ENCODE assay signal across 21 cellular contexts in the genomic region with DNA sequence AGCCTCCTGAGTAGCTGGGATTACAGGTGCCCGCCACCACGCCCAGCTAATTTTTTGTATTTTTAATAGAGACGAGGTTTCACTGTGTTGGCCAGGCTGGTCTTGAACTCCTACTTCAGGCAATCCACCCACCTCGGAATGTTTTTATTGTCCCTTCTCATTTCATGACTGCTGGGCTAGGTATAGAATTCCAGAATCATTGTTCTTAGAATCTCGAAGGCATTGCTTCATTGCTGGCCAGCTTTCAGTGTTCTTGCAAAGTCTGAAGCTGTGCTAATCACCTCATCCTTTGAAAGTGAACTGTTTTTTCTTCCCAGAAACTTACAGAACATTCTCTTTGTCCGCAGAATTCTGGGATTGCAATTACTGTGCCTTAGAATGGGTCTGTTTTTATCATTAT. TPM values are rescaled to one million over a fixed set of nuclear protein-coding genes. Genes with fewer than 3 reads are reported as not detected.
DNase-seq lines count a peak whose midpoint lies in the region; ATAC-seq and TF ChIP-seq lines count a peak whose summit lies in the region.
"Had no signal": no experiment of that assay in that cellular context is flagged by ENCODE, and none has a peak within 500 bp of the region (broad histone marks: within the 10 kb centered on the region; RNA-seq: fewer than 3 reads in every experiment).

No MANE protein-coding gene starts in this region.

- peaks cover 53% of the 10 kb centered on the region for H3K4me1 Mint-ChIP-seq in activated CD8-positive, alpha-beta memory T cell treated with anti-CD3 and anti-CD28 coated beads, Interleukin-2, amount 10 ng/mL, durations not matched to agents 7 days and 5 days
- peaks cover 50% of the 10 kb centered on the region for H3K4me1 Mint-ChIP-seq in CD8-positive, alpha-beta T cell (ENCODE audit: low read depth)
- H3K4me1 Mint-ChIP-seq in activated T-helper 1 cell treated with anti-CD3 and anti-CD28 coated beads, Interleukin-12 subunit alpha, Interleukin-12 subunit beta, Interleukin-2, Interleukin-4 antibody, amounts not matched to agents 30 ng/mL and 10 ng/mL and 1 ng/mL, durations not matched to agents 14 hours and 24 hours and 36 hours (ENCODE audit: low read depth): peaks cover 48% of the 10 kb centered on the region
- peaks cover 37% of the 10 kb centered on the region for H3K4me1 Mint-ChIP-seq in memory B cell

- no peaks in the 10 kb centered on the region for H3K9me3 Mint-ChIP-seq in activated CD8-positive, alpha-beta memory T cell treated with anti-CD3 and anti-CD28 coated beads, Interleukin-2, amount 10 ng/mL, durations not matched to agents 7 days and 5 days (ENCODE audit: low read depth)
- H3K9me3 Mint-ChIP-seq in CD8-positive, alpha-beta T cell: no peaks in the 10 kb centered on the region
- no peaks in the 10 kb centered on the region for H3K9me3 Mint-ChIP-seq in activated T-helper 1 cell treated with anti-CD3 and anti-CD28 coated beads, Interleukin-12 subunit alpha, Interleukin-12 subunit beta, Interleukin-2, Interleukin-4 antibody, amounts not matched to agents 30 ng/mL and 10 ng/mL and 1 ng/mL, durations not matched to agents 14 hours and 24 hours and 36 hours
- H3K9me3 Mint-ChIP-seq in memory B cell: no peaks in the 10 kb centered on the region

- no peaks in the 10 kb centered on the region for H3K9me3 ChIP-seq in CD8-positive, alpha-beta T cell (ENCODE audit: low read length)
- H3K9me3 ChIP-seq: heart left ventricle, sigmoid colon, suprapubic skin, uterus had no signal

- H3K4me1 ChIP-seq in CD8-positive, alpha-beta T cell (ENCODE audit: insufficient read depth, low read length): peaks cover 3% of the 10 kb centered on the region
- H3K4me1 ChIP-seq: uterus had no signal

- H3K36me3 ChIP-seq in CD8-positive, alpha-beta T cell (ENCODE audit: insufficient read depth, low read length): peaks cover 13% of the 10 kb centered on the region
- H3K36me3 ChIP-seq: uterus had no signal

- POLR2A ChIA-PET in CD8-positive, alpha-beta T cell (lab: Charles Lee): no interaction called here

- no peak overlapping the region for H3K4me3 ChIP-seq in CD8-positive, alpha-beta T cell (ENCODE audit: low read depth, low read length)
- H3K4me3 ChIP-seq: heart left ventricle, sigmoid colon, suprapubic skin, uterus had no signal

- no peak for DNase-seq in activated CD8-positive, alpha-beta memory T cell treated with anti-CD3 and anti-CD28 coated beads, Interleukin-2, amount 10 ng/mL, durations not matched to agents 7 days and 5 days
- no peak for DNase-seq in activated CD8-positive, alpha-beta memory T cell treated with anti-CD3 and anti-CD28 coated beads for 24 hours
- no peak for DNase-seq in CD8-positive, alpha-beta T cell
- DNase-seq in activated T-helper 1 cell treated with anti-CD3 and anti-CD28 coated beads, Interleukin-12 subunit alpha, Interleukin-12 subunit beta, Interleukin-2, Interleukin-4 antibody, amounts not matched to agents 30 ng/mL and 10 ng/mL and 1 ng/mL, durations not matched to agents 14 hours and 24 hours and 36 hours (ENCODE audit: low spot score): no peak
- DNase-seq in memory B cell (ENCODE audit: low spot score in 2 of 2) (no peak), hippocampal formation (lab: John Stamatoyannopoulos, UW) (no peak), AML-193 (lab: John Stamatoyannopoulos, UW) (no peak)
- DNase-seq in effector CD4-positive, alpha-beta T cell: no peak
- DNase-seq: activated CD4-positive, alpha-beta T cell treated with anti-CD3 and anti-CD28 coated beads for 1 hour; activated CD8-positive, alpha-beta memory T cell treated with anti-CD3 and anti-CD28 coated beads, Interleukin-2, amount 50 U/mL, for 48 hours; C1 segment of cervical spinal cord; heart left ventricle; left colon; NCI-H1092; NCI-H2029; NCI-H2227 treated with DMSO at 0.1 percent for 48 hours; posterior cingulate gyrus; sigmoid colon; uterus had no signal

- H3K27me3 Mint-ChIP-seq in activated CD8-positive, alpha-beta memory T cell treated with anti-CD3 and anti-CD28 coated beads, Interleukin-2, amount 10 ng/mL, durations not matched to agents 7 days and 5 days: no peaks in the 10 kb centered on the region
- no peaks in the 10 kb centered on the region for H3K27me3 Mint-ChIP-seq in CD8-positive, alpha-beta T cell (ENCODE audit: low read depth)
- no peaks in the 10 kb centered on the region for H3K27me3 Mint-ChIP-seq in activated T-helper 1 cell treated with anti-CD3 and anti-CD28 coated beads, Interleukin-12 subunit alpha, Interleukin-12 subunit beta, Interleukin-2, Interleukin-4 antibody, amounts not matched to agents 30 ng/mL and 10 ng/mL and 1 ng/mL, durations not matched to agents 14 hours and 24 hours and 36 hours (ENCODE audit: insufficient read depth)
- no peaks in the 10 kb centered on the region for H3K27me3 Mint-ChIP-seq in memory B cell

- H3K27ac Mint-ChIP-seq in activated CD8-positive, alpha-beta memory T cell treated with anti-CD3 and anti-CD28 coated beads, Interleukin-2, amount 10 ng/mL, durations not matched to agents 7 days and 5 days: peak overlapping the region; percentile 1
- H3K27ac Mint-ChIP-seq in CD8-positive, alpha-beta T cell: peak overlapping the region; percentile 30
- peak overlapping the region; percentile 14 for H3K27ac Mint-ChIP-seq in activated T-helper 1 cell treated with anti-CD3 and anti-CD28 coated beads, Interleukin-12 subunit alpha, Interleukin-12 subunit beta, Interleukin-2, Interleukin-4 antibody, amounts not matched to agents 30 ng/mL and 10 ng/mL and 1 ng/mL, durations not matched to agents 14 hours and 24 hours and 36 hours
- peak overlapping the region; percentile 49 for H3K27ac Mint-ChIP-seq in memory B cell

- H3K27ac ChIP-seq in CD8-positive, alpha-beta T cell (ENCODE audit: low read depth, low read length): no peak overlapping the region
- H3K27ac ChIP-seq: suprapubic skin, uterus had no signal

- H3K36me3 Mint-ChIP-seq in activated CD8-positive, alpha-beta memory T cell treated with anti-CD3 and anti-CD28 coated beads, Interleukin-2, amount 10 ng/mL, durations not matched to agents 7 days and 5 days: peaks cover 51% of the 10 kb centered on the region
- peaks cover 51% of the 10 kb centered on the region for H3K36me3 Mint-ChIP-seq in CD8-positive, alpha-beta T cell
- peaks cover 46% of the 10 kb centered on the region for H3K36me3 Mint-ChIP-seq in activated T-helper 1 cell treated with anti-CD3 and anti-CD28 coated beads, Interleukin-12 subunit alpha, Interleukin-12 subunit beta, Interleukin-2, Interleukin-4 antibody, amounts not matched to agents 30 ng/mL and 10 ng/mL and 1 ng/mL, durations not matched to agents 14 hours and 24 hours and 36 hours (ENCODE audit: low read depth)
- peaks cover 23% of the 10 kb centered on the region for H3K36me3 Mint-ChIP-seq in memory B cell

- intact Hi-C loops in CD8-positive, alpha-beta T cell (cut with DNase I, micrococcal nuclease): no loop called here
- intact Hi-C loops in activated T-helper 1 cell treated with anti-CD3 and anti-CD28 coated beads, Interleukin-12 subunit alpha, Interleukin-12 subunit beta, Interleukin-2, Interleukin-4 antibody, amounts not matched to agents 30 ng/mL and 10 ng/mL and 1 ng/mL, durations not matched to agents 14 hours and 24 hours and 36 hours (cut with micrococcal nuclease): no loop called here

- no peak for ATAC-seq in activated CD8-positive, alpha-beta memory T cell treated with anti-CD3 and anti-CD28 coated beads, Interleukin-2, amount 10 ng/mL, durations not matched to agents 7 days and 5 days
- no peak for ATAC-seq in CD8-positive, alpha-beta T cell
- no peak for ATAC-seq in memory B cell (ENCODE audit: low read depth)
- ATAC-seq: left colon, Right ventricle myocardium inferior had no signal

- TF ChIP-seq CTCF in CD8-positive, alpha-beta T cell (IDR thresholded peaks at IDR 0.05): no peak

- no peak overlapping the region for H3K4me3 Mint-ChIP-seq in activated CD8-positive, alpha-beta memory T cell treated with anti-CD3 and anti-CD28 coated beads, Interleukin-2, amount 10 ng/mL, durations not matched to agents 7 days and 5 days
- H3K4me3 Mint-ChIP-seq in CD8-positive, alpha-beta T cell: no peak overlapping the region
- H3K4me3 Mint-ChIP-seq in activated T-helper 1 cell treated with anti-CD3 and anti-CD28 coated beads, Interleukin-12 subunit alpha, Interleukin-12 subunit beta, Interleukin-2, Interleukin-4 antibody, amounts not matched to agents 30 ng/mL and 10 ng/mL and 1 ng/mL, durations not matched to agents 14 hours and 24 hours and 36 hours: no peak overlapping the region
- no peak overlapping the region for H3K4me3 Mint-ChIP-seq in memory B cell

- no peaks in the 10 kb centered on the region for H3K27me3 ChIP-seq in CD8-positive, alpha-beta T cell (ENCODE audit: insufficient read depth, low read length)
- H3K27me3 ChIP-seq: heart left ventricle, sigmoid colon, suprapubic skin, uterus had no signal

- CTCF ChIA-PET in activated CD8-positive, alpha-beta memory T cell treated with anti-CD3 and anti-CD28 coated beads, Interleukin-2, amount 10 ng/mL, durations not matched to agents 7 days and 5 days (lab: Charles Lee): interaction anchor here (0.7 to 1.5 kb wide), 3 partner anchors 33 to 71 kb away, joined by 3 to 4 read pairs (median 3); no protein-coding TSS in a partner anchor
- CTCF ChIA-PET in CD8-positive, alpha-beta T cell (lab: Charles Lee): interaction anchor here (0.6 kb wide), 1 partner anchor 406 kb away, joined by 3 read pairs; no protein-coding TSS in a partner anchor

RNA-seq across cellular contexts. Expression of gene PTPN1, which starts 49.0 kb away (rescaled TPM):
- total RNA-seq in activated CD8-positive, alpha-beta memory T cell treated with anti-CD3 and anti-CD28 coated beads, Interleukin-2, amount 10 ng/mL, durations not matched to agents 7 days and 5 days: 10 to 100 TPM; 62.5 to 74.7 TPM
- total RNA-seq in CD8-positive, alpha-beta T cell: 10 to 100 TPM; 96.0 to 97.5 TPM
- total RNA-seq in activated T-helper 1 cell treated with anti-CD3 and anti-CD28 coated beads, Interleukin-12 subunit alpha, Interleukin-12 subunit beta, Interleukin-2, Interleukin-4 antibody, amounts not matched to agents 30 ng/mL and 10 ng/mL and 1 ng/mL, durations not matched to agents 14 hours and 24 hours and 36 hours: 60.0 and 60.5 TPM in 2 replicates
